In genomic region chr3:101166150-101166549, GRCh38 we compare ENCODE assay signal across 24 cellular contexts.
"Had no signal": no experiment of that assay in that cellular context is flagged by ENCODE, and none has a peak within 500 bp of the region (broad histone marks: within the 10 kb centered on the region; RNA-seq: fewer than 3 reads in every experiment).

No MANE protein-coding gene starts in this region.

- H3K4me1 Mint-ChIP-seq: IgD-negative memory B cell, T-cell had no signal

- ATAC-seq: K562, T-cell had no signal

- DNase-seq: Kasumi-1, MM.1S, NCI-H1048, NCI-H1105 treated with DMSO at 0.1 percent for 48 hours, NCI-H1417 treated with DMSO at 0.1 percent for 48 hours, NCI-H146, NCI-H1694 treated with DMSO at 0.1 percent for 48 hours, NCI-H1930, NCI-H2081, NCI-H2107, NCI-H2227 treated with DMSO at 0.1 percent for 48 hours, NCI-H524, NCI-H526 treated with DMSO at 0.1 percent for 48 hours, NCI-H774, Right ventricle myocardium superior, RPMI8226, SK-N-SH, SW 1271, T-cell had no signal

- H3K36me3 Mint-ChIP-seq: IgD-negative memory B cell, T-cell had no signal

- H3K9me3 Mint-ChIP-seq: IgD-negative memory B cell; T-cell; T-helper 1 cell treated with Interleukin-12 subunit alpha and Interleukin-12 subunit beta and Interleukin-4 antibody, amounts not matched to agents 30 μg/mL and 1 μg/mL, for 36 hours had no signal

- H3K4me3 Mint-ChIP-seq: IgD-negative memory B cell; T-cell; T-helper 1 cell treated with Interleukin-12 subunit alpha and Interleukin-12 subunit beta and Interleukin-4 antibody, amounts not matched to agents 30 μg/mL and 1 μg/mL, for 36 hours had no signal

- H3K27ac Mint-ChIP-seq: IgD-negative memory B cell; T-cell; T-helper 1 cell treated with Interleukin-12 subunit alpha and Interleukin-12 subunit beta and Interleukin-4 antibody, amounts not matched to agents 30 μg/mL and 1 μg/mL, for 36 hours had no signal

- H3K4me3 ChIP-seq: K562 had no signal

- FAIRE-seq: HTR-8/SVneo, K562, RCC 7860 had no signal
